In the genomic region with DNA sequence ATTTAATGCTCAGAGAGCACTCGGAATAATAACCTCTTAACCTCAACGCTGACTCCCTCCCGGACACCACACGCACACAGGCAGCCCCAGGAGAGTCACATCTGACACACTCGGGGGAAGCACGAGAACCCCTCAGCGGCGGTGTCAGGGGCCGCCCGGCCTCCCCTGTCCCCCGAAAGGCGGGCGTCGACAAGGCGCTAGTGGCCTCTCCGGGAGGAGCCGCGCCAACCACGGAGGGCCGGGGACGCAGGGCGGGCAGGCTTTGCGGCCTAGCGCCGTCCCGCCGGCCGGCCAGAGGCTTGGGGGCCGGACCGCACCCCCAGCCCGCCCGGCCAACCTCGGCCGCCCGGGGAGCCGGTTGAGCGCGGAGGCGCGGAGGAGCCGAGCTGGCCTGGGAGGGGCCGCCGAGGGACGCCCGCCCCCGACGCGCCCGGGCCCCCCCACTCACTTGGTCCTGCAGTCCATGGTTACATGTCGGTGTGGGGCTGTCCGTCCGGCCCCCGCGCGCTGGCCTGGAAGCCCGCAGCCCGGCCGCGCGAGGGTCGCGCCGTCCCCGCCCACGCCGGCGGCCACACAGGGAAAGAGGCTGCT, we compare ENCODE assay signal across 8 cellular contexts. TPM values are rescaled to one million over a fixed set of nuclear protein-coding genes. Genes with fewer than 3 reads are reported as not detected.
DNase-seq lines count a peak whose midpoint lies in the region; ATAC-seq lines count a peak whose summit lies in the region.

No MANE protein-coding gene starts in this region.

- peak overlapping the region; percentile 89 for H3K4me3 Mint-ChIP-seq in activated CD4-positive, alpha-beta T cell treated with anti-CD3 and anti-CD28 coated beads, Interleukin-2, amount 10 ng/mL, durations not matched to agents 24 days and 14 days
- peak overlapping the region; percentile 89 for H3K4me3 Mint-ChIP-seq in memory B cell

- no peaks in the 10 kb centered on the region for H3K27me3 ChIP-seq in duodenal mucosa (ENCODE audit: control insufficient read depth in 1 of 2, insufficient read depth in 2 of 2, low read length in 2 of 2)

- no peaks in the 10 kb centered on the region for H3K27me3 Mint-ChIP-seq in activated CD4-positive, alpha-beta T cell treated with anti-CD3 and anti-CD28 coated beads, Interleukin-2, amount 10 ng/mL, durations not matched to agents 24 days and 14 days
- no peaks in the 10 kb centered on the region for H3K27me3 Mint-ChIP-seq in memory B cell

- peak overlapping the region; percentile 69 for H3K4me3 ChIP-seq in Jurkat, Clone E6-1 (ENCODE audit: low read length)
- H3K4me3 ChIP-seq in duodenal mucosa (ENCODE audit: low read depth in 1 of 2, low read length in 2 of 2) = peak overlapping the region; percentile 83 to 86

- H3K4me1 Mint-ChIP-seq in activated CD4-positive, alpha-beta T cell treated with anti-CD3 and anti-CD28 coated beads, Interleukin-2, amount 10 ng/mL, durations not matched to agents 24 days and 14 days = peaks cover 64% of the 10 kb centered on the region
- peaks cover 41% of the 10 kb centered on the region for H3K4me1 Mint-ChIP-seq in memory B cell

- H3K4me1 ChIP-seq in duodenal mucosa (ENCODE audit: control insufficient read depth in 1 of 2, insufficient read depth in 2 of 2, low read length in 2 of 2) = peaks cover 43 to 49% of the 10 kb centered on the region in 2 donors

- peak overlapping the region; percentile 99 for H3K27ac Mint-ChIP-seq in activated CD4-positive, alpha-beta T cell treated with anti-CD3 and anti-CD28 coated beads, Interleukin-2, amount 10 ng/mL, durations not matched to agents 24 days and 14 days
- H3K27ac Mint-ChIP-seq in memory B cell = peak overlapping the region; percentile 95

- no peaks in the 10 kb centered on the region for H3K9me3 Mint-ChIP-seq in activated CD4-positive, alpha-beta T cell treated with anti-CD3 and anti-CD28 coated beads, Interleukin-2, amount 10 ng/mL, durations not matched to agents 24 days and 14 days
- no peaks in the 10 kb centered on the region for H3K9me3 Mint-ChIP-seq in memory B cell

- DNase-seq in GM03348 (ENCODE audit: low spot score) (peak; percentile 70), memory B cell (ENCODE audit: low spot score in 2 of 2) (peak; percentile 46 to 59), pons (ENCODE audit: low spot score) (no peak)
- no peak for DNase-seq in Jurkat, Clone E6-1 (ENCODE audit: low read depth, low spot score)
- peak; percentile 84 for DNase-seq in activated CD4-positive, alpha-beta T cell treated with anti-CD3 and anti-CD28 coated beads, Interleukin-2, amount 10 ng/mL, durations not matched to agents 24 days and 14 days
- peak; percentile 8 to 22 for DNase-seq in stimulated activated CD8-positive, alpha-beta memory T cell treated with anti-CD3 and anti-CD28 coated beads, Interleukin-2, amount 100 ng/mL, for 1 hour (ENCODE audit: low read depth in 2 of 2)

- H3K36me3 ChIP-seq in duodenal mucosa (ENCODE audit: control insufficient read depth in 1 of 2, insufficient read depth in 2 of 2, low read length in 2 of 2) = no peaks in the 10 kb centered on the region

- H3K36me3 Mint-ChIP-seq in activated CD4-positive, alpha-beta T cell treated with anti-CD3 and anti-CD28 coated beads, Interleukin-2, amount 10 ng/mL, durations not matched to agents 24 days and 14 days (ENCODE audit: low read depth) = peaks cover 11% of the 10 kb centered on the region
- peaks cover 2% of the 10 kb centered on the region for H3K36me3 Mint-ChIP-seq in memory B cell

- intact Hi-C loops in activated CD4-positive, alpha-beta T cell treated with anti-CD3 and anti-CD28 coated beads, Interleukin-2, amount 10 ng/mL, durations not matched to agents 24 days and 14 days (cut with micrococcal nuclease) = loop anchor here (2.0 to 10.0 kb wide), 5 partner anchors 94 to 873 kb away; partner anchors contain the start of genes LHX9 and NEK7

- peak overlapping the region; percentile 90 for H3K27ac ChIP-seq in duodenal mucosa (ENCODE audit: low read depth, low read length)

- ATAC-seq in GM21717 (IDR thresholded peaks at IDR 0.05; ENCODE audit: unreplicated experiment) (peak; percentile 23), memory B cell (ENCODE audit: low read depth) (peak; percentile 54)

- peak overlapping the region; percentile 79 to 82 for H3K9ac ChIP-seq in duodenal mucosa (ENCODE audit: low read depth in 1 of 2, low read length in 2 of 2)

- no peaks in the 10 kb centered on the region for H3K9me3 ChIP-seq in duodenal mucosa (ENCODE audit: control insufficient read depth in 1 of 2, low read length in 2 of 2)

RNA-seq across cellular contexts. Expression of gene DENND1B, which starts 0.5 kb away (rescaled TPM):
- 14.9 TPM for polyA plus RNA-seq in Jurkat, Clone E6-1 (2012; ENCODE audit: insufficient read depth, insufficient read length)
- 15.0 and 16.8 TPM in 2 replicates for total RNA-seq in activated CD4-positive, alpha-beta T cell treated with anti-CD3 and anti-CD28 coated beads, Interleukin-2, amount 10 ng/mL, durations not matched to agents 24 days and 14 days

Comparison
In these comparisons a context has a peak if more than half of its experiments do, and no peak if none do; other contexts are left out.
1. DNase-seq: peak in GM03348 (single experiment), activated CD4-positive, alpha-beta T cell treated with anti-CD3 and anti-CD28 coated beads, Interleukin-2, amount 10 ng/mL, durations not matched to agents 24 days and 14 days (single experiment), memory B cell (2 of 2) and stimulated activated CD8-positive, alpha-beta memory T cell treated with anti-CD3 and anti-CD28 coated beads, Interleukin-2, amount 100 ng/mL, for 1 hour (2 of 2); none in Jurkat, Clone E6-1 (single experiment) and pons (single experiment).